Comparison of ENCODE assay signal across 8 cellular contexts in genomic region chr14:106436310-106436905, GRCh38.
DNase-seq lines count a peak whose midpoint lies in the region; ATAC-seq and TF ChIP-seq lines count a peak whose summit lies in the region.

No MANE protein-coding gene starts in this region.

- H3K9ac ChIP-seq in SK-N-SH: no peak overlapping the region

- H3K27me3 ChIP-seq in lung (ENCODE audit: control insufficient read depth, insufficient read depth) (no peaks in the 10 kb centered on the region), SK-N-SH (ENCODE audit: insufficient read depth) (no peaks in the 10 kb centered on the region)

- no peak for TF ChIP-seq RAD21 in SK-N-SH (IDR thresholded peaks at IDR 0.05; ENCODE audit: low read length)

- DNase-seq in GM19240 (ENCODE audit: insufficient read length, low spot score) (peak; percentile 10), NCI-H69 (lab: John Stamatoyannopoulos, UW) (peak; percentile 77), activated T-cell treated with anti-CD3 and anti-CD28 coated beads for 48 hours (ENCODE audit: low read depth) (peak; percentile 61), lung (ENCODE audit: low spot score) (peak; percentile 54), superior temporal gyrus (ENCODE audit: extremely low spot score) (peak; percentile 47), SK-N-SH (no peak)

- no peaks in the 10 kb centered on the region for H3K79me2 ChIP-seq in SK-N-SH (ENCODE audit: insufficient read depth)

- H3K36me3 ChIP-seq in lung (ENCODE audit: control insufficient read depth in 2 of 2, insufficient read depth in 2 of 2, low read length in 2 of 2): no peaks in the 10 kb centered on the region
- H3K36me3 ChIP-seq in SK-N-SH (replicated peaks in 1 of 2; ENCODE audit: control insufficient read depth in 1 of 2, insufficient read depth in 2 of 2, low read length in 1 of 2): no peaks in the 10 kb centered on the region

- H2AFZ ChIP-seq in SK-N-SH (ENCODE audit: low read depth): no peak overlapping the region

- POLR2A ChIA-PET in SK-N-SH (lab: Yijun Ruan, JAX): no interaction called here

- H3K27ac ChIP-seq in lung (ENCODE audit: low read depth in 1 of 2, low read length in 1 of 2): no peak overlapping the region
- no peak overlapping the region for H3K27ac ChIP-seq in SK-N-SH (ENCODE audit: low read depth in 2 of 2, low read length in 1 of 2)

- H3K4me2 ChIP-seq in SK-N-SH: no peak overlapping the region

- no peak for TF ChIP-seq EP300 in SK-N-SH (IDR thresholded peaks at IDR 0.05; ENCODE audit: borderline replicate concordance in 1 of 2, low read depth in 1 of 2, low read length in 1 of 2)

- WGBS in lung, 2 donors: 49% methylated on average over 16 of the region's 16 CpGs
- 40% methylated on average over 1 of the region's 16 CpGs for WGBS in SK-N-SH (ENCODE audit: low lambda C conversion rate)

- H3F3A ChIP-seq in SK-N-SH (replicated peaks; ENCODE audit: insufficient read depth): no peaks in the 10 kb centered on the region

- H3K9me3 ChIP-seq in lung (ENCODE audit: control insufficient read depth in 2 of 2, insufficient read depth in 1 of 2, low read length in 1 of 2) (no peaks in the 10 kb centered on the region), SK-N-SH (no peaks in the 10 kb centered on the region)

- no peaks in the 10 kb centered on the region for H4K20me1 ChIP-seq in SK-N-SH (ENCODE audit: insufficient read depth)

- TF ChIP-seq CTCF in lung (IDR thresholded peaks at IDR 0.05; ENCODE audit: control extremely low read depth, extremely low read depth) (no peak), SK-N-SH (IDR thresholded peaks at IDR 0.05) (no peak)

- H3K9me2 ChIP-seq in SK-N-SH: no peaks in the 10 kb centered on the region

- H3K4me3 ChIP-seq in lung (no peak overlapping the region), SK-N-SH (ENCODE audit: low read depth in 2 of 2, low read length in 1 of 2) (no peak overlapping the region)

- no peaks in the 10 kb centered on the region for H3K4me1 ChIP-seq in lung (ENCODE audit: control insufficient read depth in 2 of 2, insufficient read depth in 2 of 2, low read length in 2 of 2)
- no peaks in the 10 kb centered on the region for H3K4me1 ChIP-seq in SK-N-SH (ENCODE audit: control insufficient read depth in 1 of 2, insufficient read depth in 2 of 2, low read depth in 1 of 2, low read length in 1 of 2)

- CTCF ChIA-PET in SK-N-SH (lab: Yijun Ruan, JAX): no interaction called here

- ATAC-seq in lung (ENCODE audit: insufficient read depth, low FRiP score): no peak
- no peak for ATAC-seq in HG03571 (IDR thresholded peaks at IDR 0.05; ENCODE audit: unreplicated experiment)
- no peak for ATAC-seq in HG03460 (IDR thresholded peaks at IDR 0.05; ENCODE audit: unreplicated experiment)

TF ChIP-seq in SK-N-SH, 30 proteins besides CTCF, POLR2A, EP300 and RAD21:
- TF ChIP-seq, protein P1, sequence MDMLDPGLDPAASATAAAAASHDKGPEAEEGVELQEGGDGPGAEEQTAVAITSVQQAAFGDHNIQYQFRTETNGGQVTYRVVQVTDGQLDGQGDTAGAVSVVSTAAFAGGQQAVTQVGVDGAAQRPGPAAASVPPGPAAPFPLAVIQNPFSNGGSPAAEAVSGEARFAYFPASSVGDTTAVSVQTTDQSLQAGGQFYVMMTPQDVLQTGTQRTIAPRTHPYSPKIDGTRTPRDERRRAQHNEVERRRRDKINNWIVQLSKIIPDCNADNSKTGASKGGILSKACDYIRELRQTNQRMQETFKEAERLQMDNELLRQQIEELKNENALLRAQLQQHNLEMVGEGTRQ (IDR thresholded peaks at IDR 0.05; ENCODE audit: borderline replicate concordance, low read depth, low read length): no peak
- TF ChIP-seq, protein P2, sequence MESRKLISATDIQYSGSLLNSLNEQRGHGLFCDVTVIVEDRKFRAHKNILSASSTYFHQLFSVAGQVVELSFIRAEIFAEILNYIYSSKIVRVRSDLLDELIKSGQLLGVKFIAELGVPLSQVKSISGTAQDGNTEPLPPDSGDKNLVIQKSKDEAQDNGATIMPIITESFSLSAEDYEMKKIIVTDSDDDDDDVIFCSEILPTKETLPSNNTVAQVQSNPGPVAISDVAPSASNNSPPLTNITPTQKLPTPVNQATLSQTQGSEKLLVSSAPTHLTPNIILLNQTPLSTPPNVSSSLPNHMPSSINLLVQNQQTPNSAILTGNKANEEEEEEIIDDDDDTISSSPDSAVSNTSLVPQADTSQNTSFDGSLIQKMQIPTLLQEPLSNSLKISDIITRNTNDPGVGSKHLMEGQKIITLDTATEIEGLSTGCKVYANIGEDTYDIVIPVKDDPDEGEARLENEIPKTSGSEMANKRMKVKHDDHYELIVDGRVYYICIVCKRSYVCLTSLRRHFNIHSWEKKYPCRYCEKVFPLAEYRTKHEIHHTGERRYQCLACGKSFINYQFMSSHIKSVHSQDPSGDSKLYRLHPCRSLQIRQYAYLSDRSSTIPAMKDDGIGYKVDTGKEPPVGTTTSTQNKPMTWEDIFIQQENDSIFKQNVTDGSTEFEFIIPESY (IDR thresholded peaks at IDR 0.05; ENCODE audit: borderline replicate concordance, low read depth): no peak
- TF ChIP-seq MXI1 (IDR thresholded peaks at IDR 0.05; ENCODE audit: low read depth, low read length): no peak
- TF ChIP-seq SIN3A (IDR thresholded peaks at IDR 0.05; ENCODE audit: borderline replicate concordance, low read depth, low read length): no peak
- TF ChIP-seq, protein P3, sequence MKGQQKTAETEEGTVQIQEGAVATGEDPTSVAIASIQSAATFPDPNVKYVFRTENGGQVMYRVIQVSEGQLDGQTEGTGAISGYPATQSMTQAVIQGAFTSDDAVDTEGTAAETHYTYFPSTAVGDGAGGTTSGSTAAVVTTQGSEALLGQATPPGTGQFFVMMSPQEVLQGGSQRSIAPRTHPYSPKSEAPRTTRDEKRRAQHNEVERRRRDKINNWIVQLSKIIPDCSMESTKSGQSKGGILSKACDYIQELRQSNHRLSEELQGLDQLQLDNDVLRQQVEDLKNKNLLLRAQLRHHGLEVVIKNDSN (IDR thresholded peaks at IDR 0.05; ENCODE audit: borderline replicate concordance, low read depth): no peak
- TF ChIP-seq, protein P4, sequence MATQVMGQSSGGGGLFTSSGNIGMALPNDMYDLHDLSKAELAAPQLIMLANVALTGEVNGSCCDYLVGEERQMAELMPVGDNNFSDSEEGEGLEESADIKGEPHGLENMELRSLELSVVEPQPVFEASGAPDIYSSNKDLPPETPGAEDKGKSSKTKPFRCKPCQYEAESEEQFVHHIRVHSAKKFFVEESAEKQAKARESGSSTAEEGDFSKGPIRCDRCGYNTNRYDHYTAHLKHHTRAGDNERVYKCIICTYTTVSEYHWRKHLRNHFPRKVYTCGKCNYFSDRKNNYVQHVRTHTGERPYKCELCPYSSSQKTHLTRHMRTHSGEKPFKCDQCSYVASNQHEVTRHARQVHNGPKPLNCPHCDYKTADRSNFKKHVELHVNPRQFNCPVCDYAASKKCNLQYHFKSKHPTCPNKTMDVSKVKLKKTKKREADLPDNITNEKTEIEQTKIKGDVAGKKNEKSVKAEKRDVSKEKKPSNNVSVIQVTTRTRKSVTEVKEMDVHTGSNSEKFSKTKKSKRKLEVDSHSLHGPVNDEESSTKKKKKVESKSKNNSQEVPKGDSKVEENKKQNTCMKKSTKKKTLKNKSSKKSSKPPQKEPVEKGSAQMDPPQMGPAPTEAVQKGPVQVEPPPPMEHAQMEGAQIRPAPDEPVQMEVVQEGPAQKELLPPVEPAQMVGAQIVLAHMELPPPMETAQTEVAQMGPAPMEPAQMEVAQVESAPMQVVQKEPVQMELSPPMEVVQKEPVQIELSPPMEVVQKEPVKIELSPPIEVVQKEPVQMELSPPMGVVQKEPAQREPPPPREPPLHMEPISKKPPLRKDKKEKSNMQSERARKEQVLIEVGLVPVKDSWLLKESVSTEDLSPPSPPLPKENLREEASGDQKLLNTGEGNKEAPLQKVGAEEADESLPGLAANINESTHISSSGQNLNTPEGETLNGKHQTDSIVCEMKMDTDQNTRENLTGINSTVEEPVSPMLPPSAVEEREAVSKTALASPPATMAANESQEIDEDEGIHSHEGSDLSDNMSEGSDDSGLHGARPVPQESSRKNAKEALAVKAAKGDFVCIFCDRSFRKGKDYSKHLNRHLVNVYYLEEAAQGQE (IDR thresholded peaks at IDR 0.05; ENCODE audit: low read depth, low read length): no peak
- TF ChIP-seq YY1 (IDR thresholded peaks at IDR 0.05; ENCODE audit: low read depth): no peak
- TF ChIP-seq FOSL2 (IDR thresholded peaks at IDR 0.05; ENCODE audit: borderline replicate concordance, low read depth): no peak
- TF ChIP-seq RFX5 (IDR thresholded peaks at IDR 0.05; ENCODE audit: low read length): no peak
- no peak for TF ChIP-seq MEF2A (IDR thresholded peaks at IDR 0.05; ENCODE audit: borderline replicate concordance, low read depth)
TF ChIP-seq in SK-N-SH: peak in this region for 0.
